In the genomic region with DNA sequence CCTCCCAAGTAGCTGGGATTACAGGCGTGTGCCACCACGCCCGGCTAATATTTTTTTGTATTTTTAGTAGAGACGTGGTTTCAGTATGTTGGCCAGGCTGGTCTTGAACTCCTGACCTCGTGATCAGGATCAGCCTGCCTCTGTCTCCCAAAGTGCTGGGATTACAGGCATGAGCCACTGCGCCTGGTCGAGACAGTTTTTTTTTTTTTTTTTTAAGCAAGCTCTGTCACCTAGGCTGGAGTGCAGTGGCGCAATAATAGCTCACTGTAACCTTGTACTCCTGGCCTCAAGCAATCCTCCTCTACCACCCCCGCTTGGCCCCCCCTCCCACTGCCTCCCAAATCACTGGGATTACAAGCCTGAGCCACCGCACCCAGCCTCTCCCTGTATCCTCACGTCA, we compare ENCODE assay signal across 25 cellular contexts. TPM values are rescaled to one million over a fixed set of nuclear protein-coding genes. Genes with fewer than 3 reads are reported as not detected.
"Had no signal": no experiment of that assay in that cellular context is flagged by ENCODE, and none has a peak within 500 bp of the region (broad histone marks: within the 10 kb centered on the region; RNA-seq: fewer than 3 reads in every experiment).

No MANE protein-coding gene starts in this region.

- H3K9me3 Mint-ChIP-seq: activated CD4-positive, alpha-beta T cell treated with anti-CD3 and anti-CD28 coated beads, Interleukin-2, amount 10 ng/mL, durations not matched to agents 24 days and 14 days; activated CD8-positive, alpha-beta T cell treated with anti-CD3 and anti-CD28 coated beads for 36 hours; activated naive CD4-positive, alpha-beta T cell treated with anti-CD3 and anti-CD28 coated beads for 36 hours; activated naive CD8-positive, alpha-beta T cell treated with anti-CD3 and anti-CD28 coated beads, Interleukin-2, amount 50 U/mL, for 24 hours; activated T-helper 2 cell treated with anti-CD3 and anti-CD28 coated beads, Interferon-gamma antibody, Interleukin-2, Interleukin-4, amounts not matched to agents 10 μg/mL and 5 μg/mL and 100 μg/mL, durations not matched to agents 14 hours and 24 hours and 36 hours; dendritic cell treated with granulocyte-macrophage colony-stimulating factor and Interleukin-4, amounts not matched to agents 40 ng/mL and 50 ng/mL, for 4 days; nephron progenitor cell; stimulated activated naive CD8-positive, alpha-beta T cell treated with anti-CD3 and anti-CD28 coated beads, Interleukin-15, amount 100 ng/mL, for 72 hours; T-helper 1 cell treated with Interleukin-12 subunit alpha and Interleukin-12 subunit beta and Interleukin-4 antibody, amounts not matched to agents 30 μg/mL and 1 μg/mL, for 36 hours had no signal

- H3K27ac Mint-ChIP-seq: activated CD4-positive, alpha-beta T cell treated with anti-CD3 and anti-CD28 coated beads, Interleukin-2, amount 10 ng/mL, durations not matched to agents 24 days and 14 days; activated CD8-positive, alpha-beta T cell treated with anti-CD3 and anti-CD28 coated beads for 36 hours; activated naive CD4-positive, alpha-beta T cell treated with anti-CD3 and anti-CD28 coated beads for 36 hours; activated naive CD8-positive, alpha-beta T cell treated with anti-CD3 and anti-CD28 coated beads, Interleukin-2, amount 50 U/mL, for 24 hours; activated T-helper 2 cell treated with anti-CD3 and anti-CD28 coated beads, Interferon-gamma antibody, Interleukin-2, Interleukin-4, amounts not matched to agents 10 μg/mL and 5 μg/mL and 100 μg/mL, durations not matched to agents 14 hours and 24 hours and 36 hours; dendritic cell treated with granulocyte-macrophage colony-stimulating factor and Interleukin-4, amounts not matched to agents 40 ng/mL and 50 ng/mL, for 4 days; nephron progenitor cell; progenitor cell of endocrine pancreas; T-helper 1 cell treated with Interleukin-12 subunit alpha and Interleukin-12 subunit beta and Interleukin-4 antibody, amounts not matched to agents 30 μg/mL and 1 μg/mL, for 36 hours had no signal

- H3K27me3 Mint-ChIP-seq: activated CD4-positive, alpha-beta T cell treated with anti-CD3 and anti-CD28 coated beads, Interleukin-2, amount 10 ng/mL, durations not matched to agents 24 days and 14 days; activated CD8-positive, alpha-beta T cell treated with anti-CD3 and anti-CD28 coated beads for 36 hours had no signal

- DNase-seq: activated CD4-positive, alpha-beta T cell treated with anti-CD3 and anti-CD28 coated beads, Interleukin-2, amount 10 ng/mL, durations not matched to agents 24 days and 14 days; activated CD8-positive, alpha-beta T cell treated with anti-CD3 and anti-CD28 coated beads for 36 hours; activated naive CD4-positive, alpha-beta T cell treated with anti-CD3 and anti-CD28 coated beads for 36 hours; activated naive CD8-positive, alpha-beta T cell treated with anti-CD3 and anti-CD28 coated beads, Interleukin-2, amount 50 U/mL, for 24 hours; activated T-cell treated with anti-CD3 and anti-CD28 coated beads, Interleukin-2, amount 50 U/mL, for 1 hour; effector memory CD4-positive, alpha-beta T cell; foreskin melanocyte; glutamatergic neuron; hippocampal formation; left colon; nephron progenitor cell; right cardiac atrium; stimulated activated CD4-positive, alpha-beta T cell treated with anti-CD3 and anti-CD28 coated beads, Interleukin-15, amount 100 ng/mL, for 24 hours; stimulated activated CD4-positive, alpha-beta T cell treated with anti-CD3 and anti-CD28 coated beads, Interleukin-2, amount 100 ng/mL, for 48 hours; stimulated activated naive CD8-positive, alpha-beta T cell treated with anti-CD3 and anti-CD28 coated beads, Interleukin-15, amount 100 ng/mL, for 72 hours; trophoblast cell had no signal

- H3K4me1 Mint-ChIP-seq: activated CD4-positive, alpha-beta T cell treated with anti-CD3 and anti-CD28 coated beads, Interleukin-2, amount 10 ng/mL, durations not matched to agents 24 days and 14 days had no signal

- ATAC-seq: activated CD8-positive, alpha-beta T cell treated with anti-CD3 and anti-CD28 coated beads for 36 hours; activated naive CD8-positive, alpha-beta T cell treated with anti-CD3 and anti-CD28 coated beads, Interleukin-2, amount 50 U/mL, for 24 hours; left colon; right cardiac atrium; stimulated activated naive CD8-positive, alpha-beta T cell treated with anti-CD3 and anti-CD28 coated beads, Interleukin-15, amount 100 ng/mL, for 72 hours had no signal

- H3K4me3 Mint-ChIP-seq: activated CD4-positive, alpha-beta T cell treated with anti-CD3 and anti-CD28 coated beads, Interleukin-2, amount 10 ng/mL, durations not matched to agents 24 days and 14 days; activated CD8-positive, alpha-beta T cell treated with anti-CD3 and anti-CD28 coated beads for 36 hours; activated naive CD4-positive, alpha-beta T cell treated with anti-CD3 and anti-CD28 coated beads for 36 hours; activated naive CD8-positive, alpha-beta T cell treated with anti-CD3 and anti-CD28 coated beads, Interleukin-2, amount 50 U/mL, for 24 hours; dendritic cell treated with granulocyte-macrophage colony-stimulating factor and Interleukin-4, amounts not matched to agents 40 ng/mL and 50 ng/mL, for 4 days; nephron progenitor cell; stimulated activated naive CD8-positive, alpha-beta T cell treated with anti-CD3 and anti-CD28 coated beads, Interleukin-15, amount 100 ng/mL, for 72 hours; T-helper 1 cell treated with Interleukin-12 subunit alpha and Interleukin-12 subunit beta and Interleukin-4 antibody, amounts not matched to agents 30 μg/mL and 1 μg/mL, for 36 hours had no signal

RNA-seq across cellular contexts. Expression of a gene that starts 9.0 kb away (rescaled TPM):
- total RNA-seq: activated CD4-positive, alpha-beta T cell treated with anti-CD3 and anti-CD28 coated beads, Interleukin-2, amount 10 ng/mL, durations not matched to agents 24 days and 14 days; activated CD8-positive, alpha-beta T cell treated with anti-CD3 and anti-CD28 coated beads for 36 hours; activated naive CD4-positive, alpha-beta T cell treated with anti-CD3 and anti-CD28 coated beads for 36 hours; activated T-helper 2 cell treated with anti-CD3 and anti-CD28 coated beads, Interferon-gamma antibody, Interleukin-2, Interleukin-4, amounts not matched to agents 10 μg/mL and 5 μg/mL and 100 μg/mL, durations not matched to agents 14 hours and 24 hours and 36 hours; ascending aorta; cerebellum had no signal

RNA-seq across cellular contexts. Expression of a gene that starts 17.3 kb away (rescaled TPM):
- total RNA-seq: cerebellum, endothelial cell of umbilical vein, omental fat pad had no signal

RNA-seq across cellular contexts. Expression of a gene that starts 23.1 kb away (rescaled TPM):
- total RNA-seq: ascending aorta, endothelial cell of umbilical vein, myocyte, omental fat pad had no signal
